In the genomic region with DNA sequence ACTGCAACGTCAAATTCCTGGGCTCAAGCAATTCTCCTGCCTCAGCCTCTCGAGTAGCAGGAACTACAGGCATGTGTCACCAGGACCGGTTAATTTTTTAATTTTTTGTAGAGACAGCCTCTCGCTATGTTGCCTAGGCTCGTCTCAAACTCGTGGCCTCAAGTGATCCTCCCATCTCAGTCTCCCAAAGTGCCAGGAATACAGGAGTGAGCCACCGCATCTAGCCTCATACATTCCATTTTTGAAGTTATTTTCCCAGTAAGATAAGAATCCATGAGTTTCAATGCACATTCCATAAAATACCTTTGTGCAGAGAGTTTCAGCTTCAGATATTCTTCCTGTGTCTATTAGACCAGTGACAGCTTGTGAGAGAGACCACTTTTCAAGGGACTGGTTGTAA, we compare ENCODE assay signal across 31 cellular contexts.
DNase-seq lines count a peak whose midpoint lies in the region; TF ChIP-seq lines count a peak whose summit lies in the region.
"Had no signal": no experiment of that assay in that cellular context is flagged by ENCODE, and none has a peak within 500 bp of the region (broad histone marks: within the 10 kb centered on the region; RNA-seq: fewer than 3 reads in every experiment).

No MANE protein-coding gene starts in this region.

- no peak overlapping the region for H4K8ac ChIP-seq in trophoblast cell (ENCODE audit: low read depth, low read length)

- WGBS in trophoblast cell (ENCODE audit: extremely low coverage, insufficient coverage, insufficient read length), result no CpG with 5 or more reads among the region's 7 CpGs

- H3K79me2 ChIP-seq in trophoblast cell (ENCODE audit: control insufficient read depth, insufficient read depth, low read length, poor library complexity), result no peaks in the 10 kb centered on the region

- H2BK5ac ChIP-seq in trophoblast cell (ENCODE audit: low read depth, low read length, poor library complexity), result no peak overlapping the region

- H3K4me1 Mint-ChIP-seq in nephron progenitor cell, result no peaks in the 10 kb centered on the region
- H3K4me1 Mint-ChIP-seq: B cell, CD14-positive monocyte had no signal

- H3K9me3 ChIP-seq in trophoblast cell (ENCODE audit: insufficient read depth, low read depth, low read length), result peaks cover 3% of the 10 kb centered on the region
- H3K9me3 ChIP-seq: BE2C had no signal

- H2BK120ac ChIP-seq in trophoblast cell (ENCODE audit: insufficient read depth, low read length, poor library complexity), result no peak overlapping the region

- peaks cover 28% of the 10 kb centered on the region for H3K9me3 Mint-ChIP-seq in nephron progenitor cell

- no peak overlapping the region for H3K4me3 Mint-ChIP-seq in nephron progenitor cell
- H3K4me3 Mint-ChIP-seq: B cell; CD4-positive, alpha-beta T cell; CD4-positive, CD25-positive, alpha-beta regulatory T cell; CD8-positive, alpha-beta memory T cell; CD8-positive, alpha-beta T cell had no signal

- H2AFZ ChIP-seq in trophoblast cell (ENCODE audit: insufficient read depth, low read length, poor library complexity), result no peak overlapping the region

- no peaks in the 10 kb centered on the region for H3K4me1 ChIP-seq in trophoblast cell (ENCODE audit: control insufficient read depth in 1 of 2, insufficient read depth in 2 of 2, low read length in 2 of 2)
- H3K4me1 ChIP-seq: A549; BE2C; BLaER1; BLaER1 treated with 17β-estradiol and CSF1 and Interleukin-3, amounts not matched to agents 10 nM and 100 nM; Caco-2 had no signal

- H4K12ac ChIP-seq in trophoblast cell (ENCODE audit: low read depth, low read length), result no peak overlapping the region

- no peak overlapping the region for H3K27ac ChIP-seq in trophoblast cell (ENCODE audit: low read depth, low read length)
- H3K27ac ChIP-seq: 22Rv1; A549; BLaER1; BLaER1 treated with 17β-estradiol and CSF1 and Interleukin-3, amounts not matched to agents 10 nM and 100 nM; C4-2B had no signal

- H3K27ac Mint-ChIP-seq in nephron progenitor cell, result peak overlapping the region; percentile 79
- H3K27ac Mint-ChIP-seq: B cell; CD4-positive, alpha-beta memory T cell; CD4-positive, alpha-beta T cell; CD4-positive, CD25-positive, alpha-beta regulatory T cell; CD8-positive, alpha-beta T cell had no signal

- H3K27me3 ChIP-seq in trophoblast cell (ENCODE audit: insufficient read depth, low read length), result no peaks in the 10 kb centered on the region
- H3K27me3 ChIP-seq: BE2C; BLaER1; BLaER1 treated with 17β-estradiol and CSF1 and Interleukin-3, amounts not matched to agents 10 nM and 100 nM had no signal

- no peak overlapping the region for H3K9ac ChIP-seq in trophoblast cell (ENCODE audit: low read length)
- H3K9ac ChIP-seq: BLaER1; BLaER1 treated with 17β-estradiol and CSF1 and Interleukin-3, amounts not matched to agents 10 nM and 100 nM had no signal

- H3K79me1 ChIP-seq in trophoblast cell (ENCODE audit: low read length), result no peaks in the 10 kb centered on the region

- H3K23ac ChIP-seq in trophoblast cell (ENCODE audit: low read length), result no peak overlapping the region

- H3K4me3 ChIP-seq in trophoblast cell (ENCODE audit: low read depth, low read length), result no peak overlapping the region
- H3K4me3 ChIP-seq: A549; BLaER1; BLaER1 treated with 17β-estradiol and CSF1 and Interleukin-3, amounts not matched to agents 10 nM and 100 nM had no signal

- H3K14ac ChIP-seq in trophoblast cell (ENCODE audit: low read length), result no peak overlapping the region

- peaks cover 91% of the 10 kb centered on the region for H3K36me3 Mint-ChIP-seq in nephron progenitor cell (ENCODE audit: low read depth)

- no peak overlapping the region for H2BK12ac ChIP-seq in trophoblast cell (ENCODE audit: low read length)

- no peak overlapping the region for H3K18ac ChIP-seq in trophoblast cell (ENCODE audit: low read length)

- no peak overlapping the region for H4K91ac ChIP-seq in trophoblast cell (ENCODE audit: low read depth, low read length)

- no peak for TF ChIP-seq CTCF in nephron progenitor cell (IDR thresholded peaks at IDR 0.05)

- no peak overlapping the region for H3K4ac ChIP-seq in trophoblast cell (ENCODE audit: low read depth, low read length)

- H3K4me2 ChIP-seq in trophoblast cell (ENCODE audit: low read length), result no peak overlapping the region
- H3K4me2 ChIP-seq: A549; BLaER1; BLaER1 treated with 17β-estradiol and CSF1 and Interleukin-3, amounts not matched to agents 10 nM and 100 nM had no signal

- peaks cover 11 to 12% of the 10 kb centered on the region in 2 experiments for H3K36me3 ChIP-seq in trophoblast cell (ENCODE audit: control insufficient read depth in 1 of 2, insufficient read depth in 2 of 2, low read length in 2 of 2)

- no peak overlapping the region for H2AK5ac ChIP-seq in trophoblast cell (ENCODE audit: low read length)

- DNase-seq in nephron progenitor cell (no peak), trophoblast cell (peak; percentile 56 to 65), NOMO-1 (lab: John Stamatoyannopoulos, UW; ENCODE audit: unreplicated experiment in 2 of 2) (no peak), NCI-H2196 treated with DMSO at 0.1 percent for 48 hours (lab: John Stamatoyannopoulos, UW; ENCODE audit: unreplicated experiment) (no peak)
- DNase-seq: 8988T; ACHN; AML-193; BE2C; C1 segment of cervical spinal cord; Caco-2; Calu3; CD4-positive, alpha-beta memory T cell; CD4-positive, alpha-beta T cell; CD4-positive, CD25-positive, alpha-beta regulatory T cell; CD8-positive, alpha-beta memory T cell; CD8-positive, alpha-beta T cell; COR-L47; DMS 273 treated with DMSO at 0.1 percent for 48 hours; DMS153; DMS53; DMS79; DMS79 treated with DMSO at 0.1 percent for 48 hours; DND-41; EL had no signal

- H3K27me3 Mint-ChIP-seq in nephron progenitor cell (ENCODE audit: low read depth, poor library complexity), result no peaks in the 10 kb centered on the region
- H3K27me3 Mint-ChIP-seq: B cell; CD4-positive, alpha-beta memory T cell; CD4-positive, alpha-beta T cell; CD4-positive, CD25-positive, alpha-beta regulatory T cell; CD8-positive, alpha-beta memory T cell had no signal

Comparison
In these comparisons a context has a peak if more than half of its experiments do, and no peak if none do; other contexts are left out.
1. DNase-seq: peak in trophoblast cell (2 of 2); none in nephron progenitor cell (single experiment), NOMO-1 (0 of 2) and NCI-H2196 treated with DMSO at 0.1 percent for 48 hours (single experiment).